ENCODE assay signal across 8 cellular contexts in genomic region chr9:126491256-126491879, GRCh38.
A peak's percentile ranks its signal among the peaks of the same experiment; 100 is the strongest.
DNase-seq lines count a peak whose midpoint lies in the region; ATAC-seq and TF ChIP-seq lines count a peak whose summit lies in the region.

No MANE protein-coding gene starts in this region.

- H3K9me3 Mint-ChIP-seq in activated CD4-positive, alpha-beta T cell treated with anti-CD3 and anti-CD28 coated beads, Interleukin-2, amount 10 ng/mL, durations not matched to agents 7 days and 5 days: no peaks in the 10 kb centered on the region
- no peaks in the 10 kb centered on the region for H3K9me3 Mint-ChIP-seq in naive thymus-derived CD8-positive, alpha-beta T cell
- no peaks in the 10 kb centered on the region for H3K9me3 Mint-ChIP-seq in type B pancreatic cell

- no peak overlapping the region for H3K4me3 Mint-ChIP-seq in activated CD4-positive, alpha-beta T cell treated with anti-CD3 and anti-CD28 coated beads, Interleukin-2, amount 10 ng/mL, durations not matched to agents 7 days and 5 days
- peak overlapping the region in 2 of 10 donors; percentile 37 to 50 for H3K4me3 Mint-ChIP-seq in naive thymus-derived CD8-positive, alpha-beta T cell
- no peak overlapping the region for H3K4me3 Mint-ChIP-seq in type B pancreatic cell

- POLR2A ChIA-PET in AG04450 (lab: Yijun Ruan, JAX): no interaction called here
- POLR2A ChIA-PET in activated CD4-positive, alpha-beta T cell treated with anti-CD3 and anti-CD28 coated beads, Interleukin-2, amount 10 ng/mL, durations not matched to agents 7 days and 5 days (lab: Charles Lee): no interaction called here
- POLR2A ChIA-PET in naive thymus-derived CD8-positive, alpha-beta T cell (lab: Charles Lee): interaction anchor here (0.9 to 2.0 kb wide), 6 partner anchors 17 to 173 kb away, joined by 3 to 6 read pairs (median 4); no protein-coding TSS in a partner anchor

- no peaks in the 10 kb centered on the region for H3K9me3 ChIP-seq in AG04450 (ENCODE audit: control insufficient read depth, insufficient read depth, low read length)

- no peak overlapping the region for H3K27ac ChIP-seq in AG04450 (ENCODE audit: low read depth, low read length)

- H3K36me3 Mint-ChIP-seq in activated CD4-positive, alpha-beta T cell treated with anti-CD3 and anti-CD28 coated beads, Interleukin-2, amount 10 ng/mL, durations not matched to agents 7 days and 5 days (ENCODE audit: low read depth): no peaks in the 10 kb centered on the region
- peaks cover 0 to 10% (median 0%) of the 10 kb centered on the region in 3 donors for H3K36me3 Mint-ChIP-seq in naive thymus-derived CD8-positive, alpha-beta T cell
- no peaks in the 10 kb centered on the region for H3K36me3 Mint-ChIP-seq in type B pancreatic cell

- no peak overlapping the region for H3K4me3 ChIP-seq in AG04450 (ENCODE audit: low read depth, low read length)

- TF ChIP-seq CTCF in AG04450 (IDR thresholded peaks at IDR 0.05; ENCODE audit: low read depth, low read length) (peak; percentile 96), GM12872 (IDR thresholded peaks at IDR 0.05; ENCODE audit: insufficient read depth, low read depth, low read length) (peak; percentile 81), type B pancreatic cell (conservative IDR thresholded peaks at IDR 0.05) (peak; percentile 97)

- TF ChIP-seq POLR2A in erythroblast (IDR thresholded peaks at IDR 0.05; ENCODE audit: low read length): no peak

- no peak overlapping the region for H3K27ac Mint-ChIP-seq in activated CD4-positive, alpha-beta T cell treated with anti-CD3 and anti-CD28 coated beads, Interleukin-2, amount 10 ng/mL, durations not matched to agents 7 days and 5 days
- no peak overlapping the region for H3K27ac Mint-ChIP-seq in naive thymus-derived CD8-positive, alpha-beta T cell
- H3K27ac Mint-ChIP-seq in type B pancreatic cell: no peak overlapping the region

- CTCF ChIA-PET in AG04450 (lab: Charles Lee): interaction anchor here (0.5 to 4.4 kb wide), 50 partner anchors 9 to 1084 kb away, joined by 3 to 43 read pairs (median 4); partner anchors contain the start of gene MVB12B
- CTCF ChIA-PET in activated CD4-positive, alpha-beta T cell treated with anti-CD3 and anti-CD28 coated beads, Interleukin-2, amount 10 ng/mL, durations not matched to agents 7 days and 5 days (lab: Charles Lee): interaction anchor here (0.6 to 1.7 kb wide), 9 partner anchors 8 to 1084 kb away, joined by 3 to 8 read pairs (median 5); no protein-coding TSS in a partner anchor

- H3K27me3 Mint-ChIP-seq in activated CD4-positive, alpha-beta T cell treated with anti-CD3 and anti-CD28 coated beads, Interleukin-2, amount 10 ng/mL, durations not matched to agents 7 days and 5 days: peaks cover 2% of the 10 kb centered on the region
- H3K27me3 Mint-ChIP-seq in naive thymus-derived CD8-positive, alpha-beta T cell: peaks cover 0 to 3% (median 0%) of the 10 kb centered on the region in 5 donors
- H3K27me3 Mint-ChIP-seq in type B pancreatic cell: peaks cover 5% of the 10 kb centered on the region

- peak; percentile 33 for DNase-seq in AG04450 (ENCODE audit: low read depth, low spot score)
- DNase-seq in NCI-H2171 treated with DMSO at 0.1 percent for 48 hours (lab: John Stamatoyannopoulos, UW): peak; percentile 63
- peak; percentile 72 for DNase-seq in activated CD4-positive, alpha-beta T cell treated with anti-CD3 and anti-CD28 coated beads, Interleukin-2, amount 10 ng/mL, durations not matched to agents 7 days and 5 days
- peak; percentile 50 to 80 for DNase-seq in erythroblast (lab: John Stamatoyannopoulos, UW)
- peak in 9 of 10 donors; percentile 16 to 82 (median 60) for DNase-seq in naive thymus-derived CD8-positive, alpha-beta T cell
- DNase-seq in type B pancreatic cell (ENCODE audit: extremely low spot score, unreplicated experiment): no peak

- H3K27me3 ChIP-seq in AG04450 (ENCODE audit: control insufficient read depth, insufficient read depth, low read length): no peaks in the 10 kb centered on the region

- peaks cover 17% of the 10 kb centered on the region for H3K4me1 Mint-ChIP-seq in activated CD4-positive, alpha-beta T cell treated with anti-CD3 and anti-CD28 coated beads, Interleukin-2, amount 10 ng/mL, durations not matched to agents 7 days and 5 days
- H3K4me1 Mint-ChIP-seq in naive thymus-derived CD8-positive, alpha-beta T cell: peaks cover 0 to 18% (median 6%) of the 10 kb centered on the region in 4 donors
- H3K4me1 Mint-ChIP-seq in type B pancreatic cell (ENCODE audit: unreplicated experiment): peaks cover 15% of the 10 kb centered on the region

- peak; percentile 55 to 76 for ATAC-seq in naive thymus-derived CD8-positive, alpha-beta T cell
- no peak for ATAC-seq in GM19455 (IDR thresholded peaks at IDR 0.05; ENCODE audit: unreplicated experiment)
